In the genomic region with DNA sequence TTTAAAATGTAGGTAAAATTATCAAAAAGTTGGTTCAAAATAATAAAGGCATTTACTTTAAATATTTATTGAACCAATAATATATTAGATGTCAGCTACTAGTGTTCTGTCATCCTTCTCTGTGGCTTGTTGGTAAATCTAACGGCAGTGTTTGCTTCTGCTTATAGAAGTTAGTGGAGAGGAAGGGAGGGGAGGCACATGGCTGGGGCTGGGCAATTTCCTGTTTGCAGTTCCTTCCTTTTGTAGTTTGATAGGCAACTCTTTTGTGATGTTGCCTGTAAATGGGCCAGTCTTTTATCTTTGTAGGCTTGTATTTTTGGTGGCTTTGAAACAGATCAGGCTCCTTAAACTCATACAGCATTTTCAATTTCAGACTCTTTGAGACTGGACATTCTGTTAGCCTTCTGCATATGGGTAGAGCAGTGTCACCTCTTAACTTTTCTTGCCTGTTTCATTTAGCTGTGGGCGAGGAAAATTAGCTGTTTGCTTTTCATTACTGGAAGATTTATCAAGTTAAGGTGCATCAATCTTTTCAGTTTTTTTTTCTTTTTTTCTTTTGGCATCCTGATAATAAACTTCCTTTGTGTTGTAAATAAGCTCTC, we compare ENCODE assay signal across 8 cellular contexts. TPM values are rescaled to one million over a fixed set of nuclear protein-coding genes. Genes with fewer than 3 reads are reported as not detected.
DNase-seq lines count a peak whose midpoint lies in the region; ATAC-seq and TF ChIP-seq lines count a peak whose summit lies in the region.

No MANE protein-coding gene starts in this region.

- no peaks in the 10 kb centered on the region for H3K9me3 ChIP-seq in SU-DHL-6 (ENCODE audit: insufficient read depth, low read length)

- ATAC-seq in HG02885 (IDR thresholded peaks at IDR 0.05; ENCODE audit: poor library complexity, unreplicated experiment) (peak; percentile 74), HG02981 (IDR thresholded peaks at IDR 0.05; ENCODE audit: unreplicated experiment) (no peak)
- peak; percentile 69 for ATAC-seq in central memory CD8-positive, alpha-beta T cell (replicated peaks; ENCODE audit: extremely low read depth, poor library complexity, severe bottlenecking)
- ATAC-seq in natural killer cell treated with Interleukin-12 subunit alpha and Interleukin-12 subunit beta and Interleukin-15 and Interleukin-18, amount 100 ng/mL, for 72 hours, result peak; percentile 68 to 71

- no peak overlapping the region for H3K9ac ChIP-seq in SU-DHL-6 (ENCODE audit: low read length)

- H3K27ac Mint-ChIP-seq in central memory CD8-positive, alpha-beta T cell (ENCODE audit: low read depth), result peak overlapping the region; percentile 89
- peak overlapping the region; percentile 87 to 96 for H3K27ac Mint-ChIP-seq in natural killer cell treated with Interleukin-12 subunit alpha and Interleukin-12 subunit beta and Interleukin-15 and Interleukin-18, amount 100 ng/mL, for 72 hours

- H3K4me3 ChIP-seq in SU-DHL-6 (ENCODE audit: insufficient read depth, low read length, poor library complexity, severe bottlenecking), result no peak overlapping the region

- no peaks in the 10 kb centered on the region for H3K9me2 ChIP-seq in SU-DHL-6 (replicated peaks; ENCODE audit: insufficient read depth, low read length)

- H3K4me1 Mint-ChIP-seq in central memory CD8-positive, alpha-beta T cell, result peaks cover 81% of the 10 kb centered on the region
- H3K4me1 Mint-ChIP-seq in natural killer cell treated with Interleukin-12 subunit alpha and Interleukin-12 subunit beta and Interleukin-15 and Interleukin-18, amount 100 ng/mL, for 72 hours (ENCODE audit: low read depth in 2 of 2), result peaks cover 63 to 69% of the 10 kb centered on the region in 2 donors

- no peaks in the 10 kb centered on the region for H3K9me3 Mint-ChIP-seq in central memory CD8-positive, alpha-beta T cell
- H3K9me3 Mint-ChIP-seq in natural killer cell treated with Interleukin-12 subunit alpha and Interleukin-12 subunit beta and Interleukin-15 and Interleukin-18, amount 100 ng/mL, for 72 hours, result no peaks in the 10 kb centered on the region

- H3K79me2 ChIP-seq in SU-DHL-6 (ENCODE audit: insufficient read depth, low read length), result no peaks in the 10 kb centered on the region

- no peaks in the 10 kb centered on the region for H3F3A ChIP-seq in SU-DHL-6 (ENCODE audit: insufficient read depth)

- no peaks in the 10 kb centered on the region for H3K27me3 ChIP-seq in SU-DHL-6 (ENCODE audit: low read length)

- peak overlapping the region; percentile 59 for H3K4me3 Mint-ChIP-seq in central memory CD8-positive, alpha-beta T cell
- peak overlapping the region; percentile 80 for H3K4me3 Mint-ChIP-seq in natural killer cell treated with Interleukin-12 subunit alpha and Interleukin-12 subunit beta and Interleukin-15 and Interleukin-18, amount 100 ng/mL, for 72 hours

- no peak for TF ChIP-seq CTCF in SU-DHL-6 (IDR thresholded peaks at IDR 0.05; ENCODE audit: insufficient read depth, low read length, poor library complexity, severe bottlenecking)

- no peaks in the 10 kb centered on the region for H4K20me1 ChIP-seq in SU-DHL-6 (ENCODE audit: low read depth, low read length)

- peak overlapping the region; percentile 67 for H2AFZ ChIP-seq in SU-DHL-6 (ENCODE audit: low read depth, low read length, severe bottlenecking)

- no peaks in the 10 kb centered on the region for H3K36me3 ChIP-seq in SU-DHL-6 (ENCODE audit: low read length)

- DNase-seq in ELR (ENCODE audit: low read depth) (peak; percentile 15), RPMI8226 (no peak), NCI-H524 (lab: John Stamatoyannopoulos, UW) (no peak)
- DNase-seq in central memory CD8-positive, alpha-beta T cell (ENCODE audit: low spot score in 2 of 2), result peak; percentile 38 to 65
- DNase-seq in natural killer cell treated with Interleukin-12 subunit alpha and Interleukin-12 subunit beta and Interleukin-15 and Interleukin-18, amount 100 ng/mL, for 72 hours (ENCODE audit: low spot score), result no peak

- peaks cover 15% of the 10 kb centered on the region for H3K36me3 Mint-ChIP-seq in central memory CD8-positive, alpha-beta T cell (ENCODE audit: insufficient read depth)
- peaks cover 2% of the 10 kb centered on the region for H3K36me3 Mint-ChIP-seq in natural killer cell treated with Interleukin-12 subunit alpha and Interleukin-12 subunit beta and Interleukin-15 and Interleukin-18, amount 100 ng/mL, for 72 hours

- H3K4me2 ChIP-seq in SU-DHL-6 (ENCODE audit: low read depth, low read length, poor library complexity, severe bottlenecking), result peak overlapping the region; percentile 22

- no peak overlapping the region for H3K27ac ChIP-seq in SU-DHL-6 (ENCODE audit: low read depth, low read length)

- no peaks in the 10 kb centered on the region for H3K27me3 Mint-ChIP-seq in central memory CD8-positive, alpha-beta T cell
- H3K27me3 Mint-ChIP-seq in natural killer cell treated with Interleukin-12 subunit alpha and Interleukin-12 subunit beta and Interleukin-15 and Interleukin-18, amount 100 ng/mL, for 72 hours, result no peaks in the 10 kb centered on the region

RNA-seq across cellular contexts. Expression of gene CDC14A, which starts 48.1 kb away (rescaled TPM):
- total RNA-seq in natural killer cell treated with Interleukin-12 subunit alpha and Interleukin-12 subunit beta and Interleukin-15 and Interleukin-18, amount 100 ng/mL, for 72 hours, result 10 to 100 TPM; 15.0 to 26.9 TPM

Comparison
In these comparisons a context has a peak if more than half of its experiments do, and no peak if none do; other contexts are left out.
1. DNase-seq: peak in ELR (single experiment) and central memory CD8-positive, alpha-beta T cell (2 of 2); none in natural killer cell treated with Interleukin-12 subunit alpha and Interleukin-12 subunit beta and Interleukin-15 and Interleukin-18, amount 100 ng/mL, for 72 hours (single experiment), RPMI8226 (single experiment) and NCI-H524 (0 of 2).